2 cellular contexts compared by ENCODE assay signal in genomic region chr11:8810331-8811301, GRCh38.
TF ChIP-seq lines count a peak whose summit lies in the region.

No MANE protein-coding gene starts in this region.

TF ChIP-seq in H1, 55 proteins besides CTCF, POLR2A, EP300 and RAD21 (continued from another document):
- TF ChIP-seq CHD7 (IDR thresholded peaks at IDR 0.05; ENCODE audit: insufficient replicate concordance, low read length) (no peak), TAF1 (IDR thresholded peaks at IDR 0.05; ENCODE audit: low read depth, low read length) (peak; percentile 77), HDAC6 (IDR thresholded peaks at IDR 0.05; ENCODE audit: low read depth, low read length) (no peak), FOSL1 (IDR thresholded peaks at IDR 0.05; ENCODE audit: insufficient read depth, low read depth, low read length) (no peak), CHD1 (IDR thresholded peaks at IDR 0.05; ENCODE audit: low read depth, low read length) (no peak), SIN3A (conservative IDR thresholded peaks at IDR 0.05 in 1 of 2, IDR thresholded peaks at IDR 0.05 in 1 of 2; ENCODE audit: low read depth in 1 of 2, low read length in 2 of 2) (peak in 1 of 2 experiments; percentile 75; a peak in 1 of 4 replicates), CEBPB (IDR thresholded peaks at IDR 0.05; ENCODE audit: low read depth, low read length) (no peak)

TF ChIP-seq in HepG2, 621 proteins besides CTCF, POLR2A, EP300 and RAD21 (continued from another document and continues in another):
- TF ChIP-seq FOXP4 (CRISPR knock-in tag; IDR thresholded peaks at IDR 0.05): no peak; the same call in 1 of the 2 replicates
- no peak for TF ChIP-seq ZNF317 (CRISPR knock-in tag; IDR thresholded peaks at IDR 0.05)
- TF ChIP-seq AFF4 (CRISPR knock-in tag; IDR thresholded peaks at IDR 0.05): no peak
- TF ChIP-seq ZNF550 (CRISPR knock-in tag; IDR thresholded peaks at IDR 0.05; ENCODE audit: borderline replicate concordance): no peak
- TF ChIP-seq LBX2 (CRISPR knock-in tag; IDR thresholded peaks at IDR 0.05; ENCODE audit: borderline replicate concordance): no peak
- TF ChIP-seq TAF1 (CRISPR knock-in tag; IDR thresholded peaks at IDR 0.05): 0 out of 2 replicates have a peak, but pooled peaks have one; percentile 14
- peak; percentile 16; the same call in 1 of the 2 replicates for TF ChIP-seq DMAP1 (CRISPR knock-in tag; IDR thresholded peaks at IDR 0.05)
- TF ChIP-seq ATM (IDR thresholded peaks at IDR 0.05; ENCODE audit: borderline replicate concordance): no peak
- TF ChIP-seq TGIF2 (CRISPR knock-in tag; IDR thresholded peaks at IDR 0.05): peak; percentile 64; the same call in 1 of the 2 replicates
- no peak; the same call in 1 of the 2 replicates for TF ChIP-seq ZNF800 (CRISPR knock-in tag; IDR thresholded peaks at IDR 0.05)
- no peak for TF ChIP-seq AHDC1 (CRISPR knock-in tag; IDR thresholded peaks at IDR 0.05; ENCODE audit: borderline replicate concordance)
- no peak for TF ChIP-seq ARHGAP35 (CRISPR knock-in tag; IDR thresholded peaks at IDR 0.05; ENCODE audit: borderline replicate concordance)
- TF ChIP-seq ZNF75D (CRISPR knock-in tag; IDR thresholded peaks at IDR 0.05; ENCODE audit: borderline replicate concordance): no peak
- TF ChIP-seq ZNF883 (CRISPR knock-in tag; IDR thresholded peaks at IDR 0.05; ENCODE audit: not compliant biosample characterization): peak; percentile 54
- TF ChIP-seq E2F5 (CRISPR knock-in tag; conservative IDR thresholded peaks at IDR 0.05): no peak
- no peak for TF ChIP-seq SMAD3 (CRISPR knock-in tag; IDR thresholded peaks at IDR 0.05)
- TF ChIP-seq ZNF44 (CRISPR knock-in tag; IDR thresholded peaks at IDR 0.05): no peak
- no peak for TF ChIP-seq EEA1 (CRISPR knock-in tag; IDR thresholded peaks at IDR 0.05; ENCODE audit: borderline replicate concordance)
- TF ChIP-seq MBNL3 (CRISPR knock-in tag; conservative IDR thresholded peaks at IDR 0.05): no peak
- TF ChIP-seq ZNF18 (CRISPR knock-in tag; IDR thresholded peaks at IDR 0.05; ENCODE audit: insufficient replicate concordance): no peak
- TF ChIP-seq BRD4 (CRISPR knock-in tag; IDR thresholded peaks at IDR 0.05): no peak
- TF ChIP-seq ZNF510 (CRISPR knock-in tag; IDR thresholded peaks at IDR 0.05; ENCODE audit: low read depth): no peak
- TF ChIP-seq E2F1 (CRISPR knock-in tag; IDR thresholded peaks at IDR 0.05): no peak
- TF ChIP-seq MYC (CRISPR knock-in tag; IDR thresholded peaks at IDR 0.05; ENCODE audit: borderline replicate concordance): peak; percentile 16; the same call in 1 of the 2 replicates
- TF ChIP-seq ZFY (CRISPR knock-in tag; IDR thresholded peaks at IDR 0.05): no peak; the same call in none of the 2 replicates
- TF ChIP-seq ZNF580 (CRISPR knock-in tag; IDR thresholded peaks at IDR 0.05; ENCODE audit: borderline replicate concordance, low read depth): 0 out of 2 replicates have a peak, but pooled peaks have one; percentile 5
- no peak for TF ChIP-seq ZBTB38 (CRISPR knock-in tag; IDR thresholded peaks at IDR 0.05)
- no peak for TF ChIP-seq RBM22 (optimal IDR thresholded peaks at IDR 0.05; ENCODE audit: low read length)
- TF ChIP-seq NFE2L1 (CRISPR knock-in tag; IDR thresholded peaks at IDR 0.05; ENCODE audit: borderline replicate concordance): no peak
- TF ChIP-seq KLF11 (CRISPR knock-in tag; IDR thresholded peaks at IDR 0.05): no peak
- TF ChIP-seq SP5 (CRISPR knock-in tag; IDR thresholded peaks at IDR 0.05; ENCODE audit: borderline replicate concordance, low read depth): no peak
- no peak for TF ChIP-seq ZNF713 (CRISPR knock-in tag; IDR thresholded peaks at IDR 0.05)
- TF ChIP-seq CAMTA2 (CRISPR knock-in tag; IDR thresholded peaks at IDR 0.05; ENCODE audit: borderline replicate concordance): no peak
- 0 out of 2 replicates have a peak, but pooled peaks have one; percentile 36 for TF ChIP-seq RBFOX2 (IDR thresholded peaks at IDR 0.05; ENCODE audit: low read depth, low read length)
- TF ChIP-seq ZNF30 (CRISPR knock-in tag; IDR thresholded peaks at IDR 0.05): no peak
